Comparison of ENCODE assay signal across 20 cellular contexts in genomic region chr3:158780795-158781590, GRCh38. TPM values are rescaled to one million over a fixed set of nuclear protein-coding genes. Genes with fewer than 3 reads are reported as not detected.
DNase-seq lines count a peak whose midpoint lies in the region; ATAC-seq, FAIRE-seq and TF ChIP-seq lines count a peak whose summit lies in the region.
"Had no signal": no experiment of that assay in that cellular context is flagged by ENCODE, and none has a peak within 500 bp of the region (broad histone marks: within the 10 kb centered on the region; RNA-seq: fewer than 3 reads in every experiment).

No MANE protein-coding gene starts in this region.

- no peaks in the 10 kb centered on the region for H3K9me3 Mint-ChIP-seq in endodermal cell
- H3K9me3 Mint-ChIP-seq: CD8-positive, alpha-beta memory T cell had no signal

- no peaks in the 10 kb centered on the region for H3K27me3 ChIP-seq in endodermal cell (ENCODE audit: control insufficient read depth, insufficient read depth, low read length, poor library complexity, severe bottlenecking)
- H3K27me3 ChIP-seq: BLaER1 treated with 17β-estradiol and CSF1 and Interleukin-3, amounts not matched to agents 10 nM and 100 nM had no signal

- no peak for TF ChIP-seq POLR2A in H54 (IDR thresholded peaks at IDR 0.05; ENCODE audit: low read depth, low read length)

- no peak for DNase-seq in H54 (ENCODE audit: insufficient read length, low spot score)
- peak; percentile 57 for DNase-seq in OCI-M1 (lab: John Stamatoyannopoulos, UW)
- DNase-seq in endodermal cell, result no peak
- no peak for DNase-seq in left colon
- DNase-seq in middle frontal gyrus (ENCODE audit: extremely low spot score, low spot score), result no peak
- DNase-seq in cardiac septum (ENCODE audit: low spot score), result no peak
- no peak for DNase-seq in NCI-H345 (lab: John Stamatoyannopoulos, UW)
- DNase-seq: CD8-positive, alpha-beta memory T cell; DMS79 treated with DMSO at 0.1 percent for 48 hours; GM23248; HFFc6; Kasumi-1; NCI-H187; NCI-H446; NK-92 treated with Interleukin-12 subunit alpha and Interleukin-12 subunit beta, amount 100 ng/mL, for 24 hours had no signal

- H3K4me3 Mint-ChIP-seq in endodermal cell, result no peak overlapping the region
- H3K4me3 Mint-ChIP-seq: CD8-positive, alpha-beta memory T cell; HFFc6 had no signal

- no peaks in the 10 kb centered on the region for H3K27me3 Mint-ChIP-seq in endodermal cell (ENCODE audit: insufficient read depth)

- H3K36me3 Mint-ChIP-seq in endodermal cell (ENCODE audit: low read depth), result no peaks in the 10 kb centered on the region

- no peak overlapping the region for H3K27ac ChIP-seq in endodermal cell (ENCODE audit: low read depth, low read length)
- H3K27ac ChIP-seq: BLaER1 treated with 17β-estradiol and CSF1 and Interleukin-3, amounts not matched to agents 10 nM and 100 nM; GM23248 had no signal

- no peak overlapping the region for H3K27ac Mint-ChIP-seq in endodermal cell
- H3K27ac Mint-ChIP-seq: CD8-positive, alpha-beta memory T cell; HFFc6 had no signal

- intact Hi-C loops in left colon (cut with DNase I, micrococcal nuclease) (no loop called here), cardiac septum (cut with DNase I) (no loop called here)

- no peak overlapping the region for H3K9ac ChIP-seq in endodermal cell (ENCODE audit: extremely low read depth, low read length, poor library complexity, severe bottlenecking)
- H3K9ac ChIP-seq: BLaER1 treated with 17β-estradiol and CSF1 and Interleukin-3, amounts not matched to agents 10 nM and 100 nM; GM23248 had no signal

- peak; percentile 40 for TF ChIP-seq CTCF in endodermal cell (conservative IDR thresholded peaks at IDR 0.05)

- no peaks in the 10 kb centered on the region for H3K9me3 ChIP-seq in endodermal cell (ENCODE audit: control insufficient read depth, low read length)
- H3K9me3 ChIP-seq: BLaER1 treated with 17β-estradiol and CSF1 and Interleukin-3, amounts not matched to agents 10 nM and 100 nM had no signal

- no peak overlapping the region for H3K4me3 ChIP-seq in endodermal cell (ENCODE audit: low read length)
- H3K4me3 ChIP-seq: A549; BLaER1 treated with 17β-estradiol and CSF1 and Interleukin-3, amounts not matched to agents 10 nM and 100 nM; GM12878; GM23248 had no signal

- no peaks in the 10 kb centered on the region for H3K36me3 ChIP-seq in endodermal cell (ENCODE audit: control insufficient read depth, insufficient read depth, low read length)
- H3K36me3 ChIP-seq: BLaER1 treated with 17β-estradiol and CSF1 and Interleukin-3, amounts not matched to agents 10 nM and 100 nM had no signal

- H3K4me1 Mint-ChIP-seq in endodermal cell, result no peaks in the 10 kb centered on the region

- peak; percentile 38 for FAIRE-seq in H54 (lab: Jason Lieb, UNC)
- FAIRE-seq: A549, GM12878 had no signal

- ATAC-seq in left colon (peak; percentile 10), HG03469 (IDR thresholded peaks at IDR 0.05; ENCODE audit: unreplicated experiment) (no peak)
- ATAC-seq: GM12878 had no signal

- no peaks in the 10 kb centered on the region for H3K4me1 ChIP-seq in endodermal cell (ENCODE audit: control insufficient read depth, insufficient read depth, low read length)

- whole genome bisulfite sequencing in endodermal cell (ENCODE audit: insufficient coverage in 1 of 2, insufficient read length in 1 of 2), 2 experiments, result 86 to 94% methylated on average over 2 to 3 of the region's 3 CpGs

RNA-seq across cellular contexts. Expression of gene MFSD1, which starts 20.9 kb away (rescaled TPM):
- total RNA-seq in endodermal cell (10 to 100 TPM; 11.7 to 13.4 TPM), left colon (10 to 100 TPM; 60.8 to 62.0 TPM), cardiac septum (23.9 TPM)
- 15.1 TPM for polyA plus RNA-seq in endodermal cell (2013, experiment 1 of 2)
- 12.3 TPM for polyA plus RNA-seq in endodermal cell (2013, experiment 2 of 2)

RNA-seq across cellular contexts. Expression of gene RARRES1, which starts 48.7 kb away (rescaled TPM):
- total RNA-seq in endodermal cell, result under 1 TPM; 0.58 to 0.95 TPM
- polyA plus RNA-seq in endodermal cell (2013, experiment 1 of 2), result 1.1 TPM
- 1.6 TPM for polyA plus RNA-seq in endodermal cell (2013, experiment 2 of 2)
- 10 to 100 TPM; 63.5 to 81.0 TPM for total RNA-seq in left colon
- total RNA-seq in cardiac septum, result 9.1 TPM
- total RNA-seq: CD8-positive, alpha-beta memory T cell; GM12878; OCI-LY7 had no signal
- polyA plus RNA-seq: CD8-positive, alpha-beta memory T cell had no signal
